Comparison of ENCODE assay signal across 9 cellular contexts in genomic region chr10:95333997-95334792, GRCh38. TPM values are rescaled to one million over a fixed set of nuclear protein-coding genes. Genes with fewer than 3 reads are reported as not detected.
DNase-seq lines count a peak whose midpoint lies in the region; ATAC-seq and TF ChIP-seq lines count a peak whose summit lies in the region.
"Had no signal": no experiment of that assay in that cellular context is flagged by ENCODE, and none has a peak within 500 bp of the region (broad histone marks: within the 10 kb centered on the region; RNA-seq: fewer than 3 reads in every experiment).

No MANE protein-coding gene starts in this region.

- no peaks in the 10 kb centered on the region for H3K36me3 Mint-ChIP-seq in CD8-positive, alpha-beta T cell

- H3K27ac Mint-ChIP-seq in CD8-positive, alpha-beta T cell = no peak overlapping the region

- H3K4me1 ChIP-seq in duodenal mucosa (ENCODE audit: control insufficient read depth in 1 of 2, insufficient read depth in 2 of 2, low read length in 2 of 2) (peaks cover 0 to 8% of the 10 kb centered on the region in 2 donors), upper lobe of right lung (peaks cover 10% of the 10 kb centered on the region), A673 (ENCODE audit: insufficient read depth, low read length, poor library complexity, severe bottlenecking) (no peaks in the 10 kb centered on the region)
- H3K4me1 ChIP-seq in CD8-positive, alpha-beta T cell (ENCODE audit: insufficient read depth, low read length) = no peaks in the 10 kb centered on the region

- no peak overlapping the region for H3K9ac ChIP-seq in duodenal mucosa (ENCODE audit: low read depth in 1 of 2, low read length in 2 of 2)

- ATAC-seq in upper lobe of right lung = peak; percentile 75
- no peak for ATAC-seq in CD8-positive, alpha-beta T cell
- ATAC-seq in HG03457 (IDR thresholded peaks at IDR 0.05; ENCODE audit: unreplicated experiment) = no peak
- ATAC-seq in GM21360 (IDR thresholded peaks at IDR 0.05; ENCODE audit: unreplicated experiment) = no peak

- intact Hi-C loops in upper lobe of right lung (cut with DNase I) (no loop called here), A673 (cut with micrococcal nuclease; ENCODE audit: unreplicated experiment) (no loop called here)
- intact Hi-C loops in CD8-positive, alpha-beta T cell (cut with DNase I, micrococcal nuclease) = no loop called here

- no peaks in the 10 kb centered on the region for H3K9me3 Mint-ChIP-seq in CD8-positive, alpha-beta T cell

- H3K27me3 ChIP-seq in MG63 = no peaks in the 10 kb centered on the region
- H3K27me3 ChIP-seq in duodenal mucosa (ENCODE audit: control insufficient read depth in 1 of 2, insufficient read depth in 2 of 2, low read length in 2 of 2) = no peaks in the 10 kb centered on the region
- H3K27me3 ChIP-seq in upper lobe of right lung = no peaks in the 10 kb centered on the region
- no peaks in the 10 kb centered on the region for H3K27me3 ChIP-seq in CD8-positive, alpha-beta T cell (ENCODE audit: insufficient read depth, low read length)
- H3K27me3 ChIP-seq in A673 (replicated peaks; ENCODE audit: insufficient read depth, low read depth, low read length, poor library complexity) = no peaks in the 10 kb centered on the region

- POLR2A ChIA-PET in CD8-positive, alpha-beta T cell (lab: Charles Lee) = no interaction called here
- POLR2A ChIA-PET in A673 (lab: Charles Lee; ENCODE audit: low non-redundant PET) = interaction anchor here (0.5 to 0.6 kb wide), 2 partner anchors 76 to 423 kb away, joined by 3 to 4 read pairs; no protein-coding TSS in a partner anchor

- CTCF ChIA-PET in CD8-positive, alpha-beta T cell (lab: Charles Lee) = no interaction called here
- CTCF ChIA-PET in A673 (lab: Charles Lee) = no interaction called here

- no peaks in the 10 kb centered on the region for H3K4me1 Mint-ChIP-seq in CD8-positive, alpha-beta T cell (ENCODE audit: low read depth)

- H3K9me3 ChIP-seq in MG63 (no peaks in the 10 kb centered on the region), duodenal mucosa (ENCODE audit: control insufficient read depth in 1 of 2, low read length in 2 of 2) (no peaks in the 10 kb centered on the region), upper lobe of right lung (no peaks in the 10 kb centered on the region), A673 (ENCODE audit: low read depth, low read length, poor library complexity, severe bottlenecking) (no peaks in the 10 kb centered on the region)
- H3K9me3 ChIP-seq in CD8-positive, alpha-beta T cell (ENCODE audit: low read length) = no peaks in the 10 kb centered on the region

- peak overlapping the region; percentile 90 for H3K27ac ChIP-seq in duodenal mucosa (ENCODE audit: low read depth, low read length)
- H3K27ac ChIP-seq in upper lobe of right lung = peak overlapping the region; percentile 80
- no peak overlapping the region for H3K27ac ChIP-seq in CD8-positive, alpha-beta T cell (ENCODE audit: low read depth, low read length)
- H3K27ac ChIP-seq in A673 (ENCODE audit: low read depth, low read length, poor library complexity, severe bottlenecking) = no peak overlapping the region

- TF ChIP-seq CTCF in upper lobe of right lung (IDR thresholded peaks at IDR 0.05) (no peak), A673 (conservative IDR thresholded peaks at IDR 0.05; ENCODE audit: low read depth, low read length) (no peak)
- no peak for TF ChIP-seq CTCF in CD8-positive, alpha-beta T cell (IDR thresholded peaks at IDR 0.05)

- no peak overlapping the region for H3K4me3 ChIP-seq in MG63
- no peak overlapping the region for H3K4me3 ChIP-seq in duodenal mucosa (ENCODE audit: low read depth in 1 of 2, low read length in 2 of 2)
- H3K4me3 ChIP-seq in upper lobe of right lung = no peak overlapping the region
- H3K4me3 ChIP-seq in CD8-positive, alpha-beta T cell (ENCODE audit: low read depth, low read length) = no peak overlapping the region
- no peak overlapping the region for H3K4me3 ChIP-seq in A673 (ENCODE audit: low read depth, low read length, poor library complexity, severe bottlenecking)

- no peak overlapping the region for H3K4me3 Mint-ChIP-seq in CD8-positive, alpha-beta T cell

- no peaks in the 10 kb centered on the region for H3K27me3 Mint-ChIP-seq in CD8-positive, alpha-beta T cell (ENCODE audit: low read depth)

- H3K36me3 ChIP-seq in MG63 (no peaks in the 10 kb centered on the region), duodenal mucosa (ENCODE audit: control insufficient read depth in 1 of 2, insufficient read depth in 2 of 2, low read length in 2 of 2) (peaks cover 0 to 6% of the 10 kb centered on the region in 2 donors), upper lobe of right lung (no peaks in the 10 kb centered on the region), A673 (ENCODE audit: insufficient read depth, low read length, poor library complexity, severe bottlenecking) (no peaks in the 10 kb centered on the region)
- no peaks in the 10 kb centered on the region for H3K36me3 ChIP-seq in CD8-positive, alpha-beta T cell (ENCODE audit: insufficient read depth, low read length)

- BruUV-seq in A673 (replicated peaks; lab: Mats Ljungman, UMichigan) = no TSS peak

- DNase-seq in MG63 = peak; percentile 93
- DNase-seq in lung microvascular endothelial cell (ENCODE audit: low read depth in 2 of 2) = peak; percentile 93 to 97
- DNase-seq in upper lobe of right lung = no peak
- DNase-seq in CD8-positive, alpha-beta T cell = no peak
- DNase-seq in A673 (ENCODE audit: low spot score) = no peak
- DNase-seq: activated CD4-positive, alpha-beta T cell treated with anti-CD3 and anti-CD28 coated beads, Interleukin-2, amount 50 U/mL, for 4 hours had no signal

RNA-seq across cellular contexts. Expression of gene PDLIM1, which starts 43.4 kb away (rescaled TPM):
- total RNA-seq in MG63 (2014; rRNA removed; shearing (Covaris generic); ENCODE audit: low replicate concordance) = 3.5 and 6.2 TPM in 2 replicates
- total RNA-seq in lung microvascular endothelial cell = 67.1 and 93.7 TPM in 2 replicates
- 190 TPM for total RNA-seq in upper lobe of right lung
- total RNA-seq in CD8-positive, alpha-beta T cell = 1 to 10 TPM; 1.4 to 1.6 TPM
- total RNA-seq in A673 (2021) = 0.32 and 0.74 TPM in 2 replicates

Comparison
In these comparisons a context has a peak if more than half of its experiments do, and no peak if none do; other contexts are left out.
1. DNase-seq: peak in MG63 (single experiment) and lung microvascular endothelial cell (2 of 2); none in upper lobe of right lung (single experiment), CD8-positive, alpha-beta T cell (0 of 7) and A673 (single experiment).
2. H3K27ac ChIP-seq: peak in duodenal mucosa (single experiment) and upper lobe of right lung (single experiment); none in CD8-positive, alpha-beta T cell (single experiment) and A673 (single experiment).